ENCODE assay signal across 9 cellular contexts in genomic region chr6:123965894-123966293, GRCh38.
A peak's percentile ranks its signal among the peaks of the same experiment; 100 is the strongest.
DNase-seq lines count a peak whose midpoint lies in the region; ATAC-seq and TF ChIP-seq lines count a peak whose summit lies in the region.
"Had no signal": no experiment of that assay in that cellular context is flagged by ENCODE, and none has a peak within 500 bp of the region (broad histone marks: within the 10 kb centered on the region; RNA-seq: fewer than 3 reads in every experiment).

No MANE protein-coding gene starts in this region.

- H3K36me3 ChIP-seq in Caco-2 (ENCODE audit: control insufficient read depth, insufficient read depth, low read length) (no peaks in the 10 kb centered on the region), IMR-90 (ENCODE audit: control insufficient read depth, insufficient read depth, low read length) (no peaks in the 10 kb centered on the region), brain microvascular endothelial cell (replicated peaks) (no peaks in the 10 kb centered on the region)

- H4K5ac ChIP-seq in IMR-90 (ENCODE audit: low read depth, low read length): no peak overlapping the region

- H3K27ac ChIP-seq in IMR-90 (ENCODE audit: insufficient read depth, low read length) (no peak overlapping the region), brain microvascular endothelial cell (no peak overlapping the region)

- no peaks in the 10 kb centered on the region for H3K79me1 ChIP-seq in IMR-90 (ENCODE audit: low read depth in 1 of 2, low read length in 2 of 2)

- H3K9me3 Mint-ChIP-seq in Caco-2 (ENCODE audit: unreplicated experiment): no peaks in the 10 kb centered on the region

- H4K8ac ChIP-seq in IMR-90 (ENCODE audit: low read depth in 2 of 2, low read length in 2 of 2): no peak overlapping the region

- no TSS peak for BruUV-seq in Caco-2 (replicated peaks; lab: Mats Ljungman, UMichigan)
- BruUV-seq in IMR-90 (replicated peaks; lab: Mats Ljungman, UMichigan): no TSS peak

- no peak overlapping the region for H2AFZ ChIP-seq in IMR-90 (replicated peaks; ENCODE audit: low read length, poor library complexity)

- H3K9me1 ChIP-seq in IMR-90 (ENCODE audit: insufficient read depth, low read length): no peaks in the 10 kb centered on the region

- WGBS in IMR-90 (ENCODE audit: extremely low coverage in 2 of 2, insufficient read length in 1 of 2), 2 experiments: no CpG with 5 or more reads among the region's 4 CpGs

- H3K9me3 ChIP-seq in Caco-2 (no peaks in the 10 kb centered on the region), IMR-90 (ENCODE audit: control insufficient read depth, insufficient read depth, low read length) (no peaks in the 10 kb centered on the region)

- peaks cover 12% of the 10 kb centered on the region; the same call in 1 of the 2 replicates for H3K4me1 ChIP-seq in Caco-2
- H3K4me1 ChIP-seq in IMR-90 (ENCODE audit: control insufficient read depth, insufficient read depth, low read length): no peaks in the 10 kb centered on the region

- no peak overlapping the region for H3K4ac ChIP-seq in IMR-90 (ENCODE audit: low read depth, low read length)

- intact Hi-C loops in Caco-2 (cut with micrococcal nuclease; ENCODE audit: unreplicated experiment) (loop anchor here (1.0 kb wide), 2 partner anchors 159 to 164 kb away; no protein-coding TSS in a partner anchor), IMR-90 (cut with micrococcal nuclease) (loop anchor here (1.0 kb wide), 2 partner anchors 164 to 550 kb away; no protein-coding TSS in a partner anchor)

- no peaks in the 10 kb centered on the region for H3K4me1 Mint-ChIP-seq in Caco-2 (ENCODE audit: low read depth, unreplicated experiment)

- no peak overlapping the region for H3K4me2 ChIP-seq in IMR-90 (ENCODE audit: low read depth, low read length)

- TF ChIP-seq POLR2A in IMR-90 (IDR thresholded peaks at IDR 0.05; ENCODE audit: low read depth, low read length) (no peak), GM18505 (IDR thresholded peaks at IDR 0.05; ENCODE audit: borderline replicate concordance, extremely low read depth, insufficient read depth, insufficient read length) (no peak)

- H2BK20ac ChIP-seq in IMR-90 (ENCODE audit: low read depth, low read length): no peak overlapping the region

- dilution Hi-C loops in IMR-90 (cut with HindIII; ENCODE audit: low sequenced_read_pairs, unreplicated experiment): no loop called here

- no peak overlapping the region for H2BK120ac ChIP-seq in IMR-90 (ENCODE audit: low read depth, low read length)

- H2AK9ac ChIP-seq in IMR-90 (replicated peaks; ENCODE audit: low read depth, low read length, poor library complexity): no peak overlapping the region

- H3K27me3 Mint-ChIP-seq in Caco-2 (ENCODE audit: insufficient read depth, unreplicated experiment): peaks cover 2% of the 10 kb centered on the region

- DNase-seq in Caco-2 (peak in 1 of 2 experiments; percentile 45), IMR-90 (peak; percentile 23), brain microvascular endothelial cell (no peak), kidney tubule cell (ENCODE audit: low spot score) (peak; percentile 55), cerebellar nuclear complex (lab: John Stamatoyannopoulos, UW) (no peak), NCI-H1048 (lab: John Stamatoyannopoulos, UW) (no peak)
- DNase-seq: activated CD4-positive, alpha-beta T cell treated with anti-CD3 and anti-CD28 coated beads for 4 hours had no signal

- H2BK15ac ChIP-seq in IMR-90 (ENCODE audit: low read depth, low read length): no peak overlapping the region

- H3K36me3 Mint-ChIP-seq in Caco-2 (ENCODE audit: insufficient read depth, unreplicated experiment): no peaks in the 10 kb centered on the region

- no peaks in the 10 kb centered on the region for H4K20me1 ChIP-seq in IMR-90 (ENCODE audit: insufficient read depth, low read length)

- TF ChIP-seq CTCF in Caco-2 (IDR thresholded peaks at IDR 0.05; ENCODE audit: insufficient read depth in 1 of 2, low read depth in 1 of 2, low read length in 1 of 2, severe bottlenecking in 1 of 2, unreplicated experiment in 1 of 2) (peak; percentile 31 to 58), IMR-90 (conservative IDR thresholded peaks at IDR 0.05; ENCODE audit: low read depth, low read length) (peak; percentile 59), brain microvascular endothelial cell (IDR thresholded peaks at IDR 0.05; ENCODE audit: low read depth, low read length, missing control alignments) (peak; percentile 73)

- peak; percentile 67 for TF ChIP-seq RAD21 in IMR-90 (IDR thresholded peaks at IDR 0.05; ENCODE audit: low read length)

- no peak overlapping the region for H3K18ac ChIP-seq in IMR-90 (ENCODE audit: low read depth, low read length)

- POLR2A ChIA-PET in Caco-2 (lab: Charles Lee) (no interaction called here), IMR-90 (lab: Charles Lee; ENCODE audit: unreplicated experiment) (no interaction called here)

- no peak overlapping the region for H3K14ac ChIP-seq in IMR-90 (replicated peaks; ENCODE audit: low read depth, low read length)

- H3K23ac ChIP-seq in IMR-90 (ENCODE audit: low read depth, low read length): no peak overlapping the region

- no peak overlapping the region for H3K9ac ChIP-seq in IMR-90 (ENCODE audit: low read depth, low read length)

- ATAC-seq in IMR-90 (ENCODE audit: low read depth) (peak; percentile 44; the same call in 1 of the 2 replicates), HG03025 (IDR thresholded peaks at IDR 0.05; ENCODE audit: low FRiP score, unreplicated experiment) (no peak), GM18505 (IDR thresholded peaks at IDR 0.05; ENCODE audit: unreplicated experiment) (no peak)

- no peak overlapping the region for H2AK5ac ChIP-seq in IMR-90 (ENCODE audit: low read depth, low read length)

- no peak overlapping the region for H3K4me3 ChIP-seq in Caco-2 (ENCODE audit: low read depth, low read length)
- no peak overlapping the region for H3K4me3 ChIP-seq in IMR-90 (ENCODE audit: insufficient read depth, low read depth, low read length)
- H3K4me3 ChIP-seq in brain microvascular endothelial cell (ENCODE audit: low read depth, low read length): no peak overlapping the region

- H3K4me3 Mint-ChIP-seq in Caco-2 (ENCODE audit: unreplicated experiment): no peak overlapping the region

- no peak overlapping the region for H2BK5ac ChIP-seq in IMR-90 (ENCODE audit: low read depth, low read length, poor library complexity, severe bottlenecking)

- no peak overlapping the region for H3K56ac ChIP-seq in IMR-90 (ENCODE audit: extremely low read depth, insufficient read depth, low read length)

- no peak overlapping the region for H3K27ac Mint-ChIP-seq in Caco-2 (ENCODE audit: unreplicated experiment)

- no peak overlapping the region for H4K91ac ChIP-seq in IMR-90 (ENCODE audit: insufficient read depth, low read depth, low read length)

- CTCF ChIA-PET in Caco-2 (lab: Charles Lee) (interaction anchor here (0.8 to 1.4 kb wide), 2 partner anchors 71 to 164 kb away, joined by 3 to 15 read pairs; no protein-coding TSS in a partner anchor), IMR-90 (lab: Yijun Ruan, JAX) (no interaction called here)

- in situ Hi-C loops in IMR-90 (cut with MboI; ENCODE audit: low sequenced_read_pairs) (loop anchor here (10.0 kb wide), 1 partner anchor 161 kb away; the partner anchor contains the start of gene NKAIN2), brain microvascular endothelial cell (cut with HindIII; ENCODE audit: low pct_ligation_motif_present, low sequenced_read_pairs) (no loop called here)

- H3K27me3 ChIP-seq in Caco-2 (replicated peaks; ENCODE audit: control insufficient read depth, insufficient read depth, low read length): no peaks in the 10 kb centered on the region
- H3K27me3 ChIP-seq in IMR-90 (ENCODE audit: control insufficient read depth, insufficient read depth, low read length): no peaks in the 10 kb centered on the region
- no peaks in the 10 kb centered on the region for H3K27me3 ChIP-seq in brain microvascular endothelial cell (replicated peaks)

TF ChIP-seq in IMR-90, 13 proteins besides CTCF, POLR2A, EP300 and RAD21:
- TF ChIP-seq SMC3 (IDR thresholded peaks at IDR 0.05; ENCODE audit: low read depth, low read length) (peak; percentile 24; the same call in 1 of the 2 replicates), USF2 (IDR thresholded peaks at IDR 0.05; ENCODE audit: low read depth, low read length) (no peak), BHLHE40 (IDR thresholded peaks at IDR 0.05; ENCODE audit: low read depth, low read length) (no peak)

Comparison
In these comparisons a context has a peak if more than half of its experiments do, and no peak if none do; other contexts are left out.
1. DNase-seq: peak in IMR-90 (single experiment) and kidney tubule cell (single experiment); none in brain microvascular endothelial cell (single experiment), cerebellar nuclear complex (0 of 2) and NCI-H1048 (single experiment).
2. Peak in every context shown above with its lines, with median percentiles within 50 percentile points of each other: CTCF ChIP-seq.